8 cellular contexts compared by ENCODE assay signal in the genomic region with DNA sequence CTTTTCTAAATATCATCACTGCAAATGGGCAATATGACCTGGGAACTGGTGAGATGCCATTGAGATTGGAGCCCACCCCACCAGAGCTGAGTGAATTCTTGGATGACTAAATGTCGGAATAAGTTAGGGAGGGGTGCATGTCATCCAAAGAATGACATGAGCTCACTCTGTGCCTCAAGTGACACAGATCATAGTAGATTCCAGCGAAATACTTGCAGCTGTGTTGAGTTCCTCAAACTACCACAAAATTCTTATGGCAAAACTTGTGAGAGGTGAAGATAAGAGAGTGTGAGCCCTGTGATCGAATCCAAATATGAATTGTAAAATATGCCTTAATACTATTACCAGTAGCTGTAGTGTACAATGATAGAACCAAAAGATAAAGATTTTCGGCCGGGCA. TPM values are rescaled to one million over a fixed set of nuclear protein-coding genes. Genes with fewer than 3 reads are reported as not detected.
"Had no signal": no experiment of that assay in that cellular context is flagged by ENCODE, and none has a peak within 500 bp of the region (broad histone marks: within the 10 kb centered on the region; RNA-seq: fewer than 3 reads in every experiment).

No MANE protein-coding gene starts in this region.

- ATAC-seq: GM23338 had no signal

- H3K9me3 Mint-ChIP-seq: GM23338, H9 had no signal

- DNase-seq: H9, HCEC 1CT, IMR-90 had no signal

- H3K27ac Mint-ChIP-seq: GM23338, H9 had no signal

- FAIRE-seq: H1, H54, HTR-8/SVneo had no signal

- H2AFZ ChIP-seq: GM23338 had no signal

- H3K4me3 ChIP-seq: GM23338 had no signal

- H3K4me3 Mint-ChIP-seq: GM23338, H9 had no signal

- H3K4me2 ChIP-seq: GM23338 had no signal

RNA-seq across cellular contexts. Expression of gene TCP10L, which starts 2.3 kb away (rescaled TPM):
- total RNA-seq: HT-29, IMR-90 had no signal
